ENCODE assay signal across 1 cellular context in genomic region chr20:38061109-38061508, GRCh38.
TF ChIP-seq lines count a peak whose summit lies in the region.

No MANE protein-coding gene starts in this region.

TF ChIP-seq in GM12878, 131 proteins besides CTCF, POLR2A, EP300 and RAD21 (continued from another document and continues in another):
- TF ChIP-seq BCLAF1 (IDR thresholded peaks at IDR 0.05) (no peak), E2F8 (IDR thresholded peaks at IDR 0.05; ENCODE audit: low read depth, partially characterized antibody) (no peak), ATF7 (IDR thresholded peaks at IDR 0.05; ENCODE audit: low read depth) (peak; percentile 39; the same call in 1 of the 2 replicates), ZBTB40 (IDR thresholded peaks at IDR 0.05; ENCODE audit: borderline replicate concordance) (no peak), PAX8 (IDR thresholded peaks at IDR 0.05) (no peak), YY1 (IDR thresholded peaks at IDR 0.05; ENCODE audit: low read depth, low read length) (no peak), KLF5 (IDR thresholded peaks at IDR 0.05; ENCODE audit: partially characterized antibody) (no peak), SRF (IDR thresholded peaks at IDR 0.05; ENCODE audit: low read depth in 2 of 2, low read length in 2 of 2) (no peak), NFXL1 (IDR thresholded peaks at IDR 0.05; ENCODE audit: borderline replicate concordance) (no peak), FOXM1 (IDR thresholded peaks at IDR 0.05; ENCODE audit: low read depth, low read length) (0 out of 2 replicates have a peak, but pooled peaks have one; percentile 19), IRF3 (IDR thresholded peaks at IDR 0.05) (no peak), STAT1 (conservative IDR thresholded peaks at IDR 0.05) (no peak), EED (IDR thresholded peaks at IDR 0.05; ENCODE audit: low read depth) (0 out of 2 replicates have a peak, but pooled peaks have one; percentile 44), SMAD5 (IDR thresholded peaks at IDR 0.05; ENCODE audit: low read depth) (no peak), TCF3 (IDR thresholded peaks at IDR 0.05; ENCODE audit: borderline replicate concordance, insufficient read depth, low read depth, low read length) (no peak), BACH1 (IDR thresholded peaks at IDR 0.05; ENCODE audit: borderline replicate concordance) (no peak), SUPT20H (IDR thresholded peaks at IDR 0.05; ENCODE audit: borderline replicate concordance, control insufficient read depth, low read depth, low read length) (no peak), NKRF (conservative IDR thresholded peaks at IDR 0.05) (no peak), HDGF (IDR thresholded peaks at IDR 0.05) (no peak), ZNF217 (IDR thresholded peaks at IDR 0.05) (peak; percentile 58; the same call in 1 of the 2 replicates), SMC3 (IDR thresholded peaks at IDR 0.05; ENCODE audit: borderline replicate concordance, low read length) (no peak), SUZ12 (IDR thresholded peaks at IDR 0.05; ENCODE audit: unreplicated experiment) (no peak), ZBTB11 (CRISPR knock-in tag; IDR thresholded peaks at IDR 0.05) (no peak), ZNF274 (IDR thresholded peaks at IDR 0.05; ENCODE audit: insufficient read depth, insufficient read length) (no peak), ATF2 (IDR thresholded peaks at IDR 0.05; ENCODE audit: low read length) (0 out of 2 replicates have a peak, but pooled peaks have one; percentile 41)
- TF ChIP-seq, protein P1, sequence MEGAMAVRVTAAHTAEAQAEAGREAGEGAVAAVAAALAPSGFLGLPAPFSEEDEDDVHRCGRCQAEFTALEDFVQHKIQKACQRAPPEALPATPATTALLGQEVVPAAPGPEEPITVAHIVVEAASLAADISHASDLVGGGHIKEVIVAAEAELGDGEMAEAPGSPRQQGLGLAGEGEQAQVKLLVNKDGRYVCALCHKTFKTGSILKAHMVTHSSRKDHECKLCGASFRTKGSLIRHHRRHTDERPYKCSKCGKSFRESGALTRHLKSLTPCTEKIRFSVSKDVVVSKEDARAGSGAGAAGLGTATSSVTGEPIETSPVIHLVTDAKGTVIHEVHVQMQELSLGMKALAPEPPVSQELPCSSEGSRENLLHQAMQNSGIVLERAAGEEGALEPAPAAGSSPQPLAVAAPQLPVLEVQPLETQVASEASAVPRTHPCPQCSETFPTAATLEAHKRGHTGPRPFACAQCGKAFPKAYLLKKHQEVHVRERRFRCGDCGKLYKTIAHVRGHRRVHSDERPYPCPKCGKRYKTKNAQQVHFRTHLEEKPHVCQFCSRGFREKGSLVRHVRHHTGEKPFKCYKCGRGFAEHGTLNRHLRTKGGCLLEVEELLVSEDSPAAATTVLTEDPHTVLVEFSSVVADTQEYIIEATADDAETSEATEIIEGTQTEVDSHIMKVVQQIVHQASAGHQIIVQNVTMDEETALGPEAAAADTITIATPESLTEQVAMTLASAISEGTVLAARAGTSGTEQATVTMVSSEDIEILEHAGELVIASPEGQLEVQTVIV (IDR thresholded peaks at IDR 0.05; ENCODE audit: borderline replicate concordance, partially characterized antibody): no peak
- TF ChIP-seq, protein P2, sequence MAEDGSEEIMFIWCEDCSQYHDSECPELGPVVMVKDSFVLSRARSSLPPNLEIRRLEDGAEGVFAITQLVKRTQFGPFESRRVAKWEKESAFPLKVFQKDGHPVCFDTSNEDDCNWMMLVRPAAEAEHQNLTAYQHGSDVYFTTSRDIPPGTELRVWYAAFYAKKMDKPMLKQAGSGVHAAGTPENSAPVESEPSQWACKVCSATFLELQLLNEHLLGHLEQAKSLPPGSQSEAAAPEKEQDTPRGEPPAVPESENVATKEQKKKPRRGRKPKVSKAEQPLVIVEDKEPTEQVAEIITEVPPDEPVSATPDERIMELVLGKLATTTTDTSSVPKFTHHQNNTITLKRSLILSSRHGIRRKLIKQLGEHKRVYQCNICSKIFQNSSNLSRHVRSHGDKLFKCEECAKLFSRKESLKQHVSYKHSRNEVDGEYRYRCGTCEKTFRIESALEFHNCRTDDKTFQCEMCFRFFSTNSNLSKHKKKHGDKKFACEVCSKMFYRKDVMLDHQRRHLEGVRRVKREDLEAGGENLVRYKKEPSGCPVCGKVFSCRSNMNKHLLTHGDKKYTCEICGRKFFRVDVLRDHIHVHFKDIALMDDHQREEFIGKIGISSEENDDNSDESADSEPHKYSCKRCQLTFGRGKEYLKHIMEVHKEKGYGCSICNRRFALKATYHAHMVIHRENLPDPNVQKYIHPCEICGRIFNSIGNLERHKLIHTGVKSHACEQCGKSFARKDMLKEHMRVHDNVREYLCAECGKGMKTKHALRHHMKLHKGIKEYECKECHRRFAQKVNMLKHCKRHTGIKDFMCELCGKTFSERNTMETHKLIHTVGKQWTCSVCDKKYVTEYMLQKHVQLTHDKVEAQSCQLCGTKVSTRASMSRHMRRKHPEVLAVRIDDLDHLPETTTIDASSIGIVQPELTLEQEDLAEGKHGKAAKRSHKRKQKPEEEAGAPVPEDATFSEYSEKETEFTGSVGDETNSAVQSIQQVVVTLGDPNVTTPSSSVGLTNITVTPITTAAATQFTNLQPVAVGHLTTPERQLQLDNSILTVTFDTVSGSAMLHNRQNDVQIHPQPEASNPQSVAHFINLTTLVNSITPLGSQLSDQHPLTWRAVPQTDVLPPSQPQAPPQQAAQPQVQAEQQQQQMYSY (CRISPR knock-in tag; IDR thresholded peaks at IDR 0.05): no peak
- TF ChIP-seq, protein P3, sequence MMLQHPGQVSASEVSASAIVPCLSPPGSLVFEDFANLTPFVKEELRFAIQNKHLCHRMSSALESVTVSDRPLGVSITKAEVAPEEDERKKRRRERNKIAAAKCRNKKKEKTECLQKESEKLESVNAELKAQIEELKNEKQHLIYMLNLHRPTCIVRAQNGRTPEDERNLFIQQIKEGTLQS (IDR thresholded peaks at IDR 0.05; ENCODE audit: borderline replicate concordance, extremely low read depth, low read depth, low read length): no peak
